In the genomic region with DNA sequence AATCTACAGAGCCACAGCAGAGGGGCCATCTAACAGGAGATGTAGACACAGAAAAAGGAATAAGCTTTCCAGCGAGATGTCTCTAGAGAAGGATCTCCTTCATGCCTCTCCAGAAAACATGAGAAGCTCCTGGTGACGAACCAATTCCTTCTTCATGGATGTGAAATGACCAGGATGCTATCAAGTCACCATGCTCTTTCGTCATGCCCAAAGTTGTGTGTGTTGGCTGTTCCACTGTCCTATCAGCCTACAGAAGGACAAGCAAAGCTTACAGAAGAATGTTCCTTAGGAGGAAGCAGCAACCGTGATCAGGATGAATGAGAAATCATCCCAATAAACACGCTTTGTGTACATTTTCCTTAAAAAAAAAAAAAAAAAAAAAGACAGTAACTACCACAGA, we compare ENCODE assay signal across 20 cellular contexts. TPM values are rescaled to one million over a fixed set of nuclear protein-coding genes. Genes with fewer than 3 reads are reported as not detected.
DNase-seq lines count a peak whose midpoint lies in the region; ATAC-seq, FAIRE-seq and TF ChIP-seq lines count a peak whose summit lies in the region.
"Had no signal": no experiment of that assay in that cellular context is flagged by ENCODE, and none has a peak within 500 bp of the region (broad histone marks: within the 10 kb centered on the region; RNA-seq: fewer than 3 reads in every experiment).

No MANE protein-coding gene starts in this region.

- no peak overlapping the region for H3K27ac Mint-ChIP-seq in Caco-2 (ENCODE audit: unreplicated experiment)
- no peak overlapping the region for H3K27ac Mint-ChIP-seq in natural killer cell treated with Interleukin-12 subunit alpha and Interleukin-12 subunit beta and Interleukin-15 and Interleukin-18, amount 100 ng/mL, for 72 hours
- H3K27ac Mint-ChIP-seq: CD14-positive monocyte, GM23338 had no signal

- TF ChIP-seq CTCF in Caco-2 (IDR thresholded peaks at IDR 0.05; ENCODE audit: insufficient read depth in 1 of 2, low read depth in 1 of 2, low read length in 1 of 2, severe bottlenecking in 1 of 2, unreplicated experiment in 1 of 2) (no peak), IMR-90 (conservative IDR thresholded peaks at IDR 0.05; ENCODE audit: low read depth, low read length) (no peak), osteoblast (IDR thresholded peaks at IDR 0.05; ENCODE audit: extremely low read depth, low read depth, low read length) (no peak)

- no peaks in the 10 kb centered on the region for H3K4me1 Mint-ChIP-seq in Caco-2 (ENCODE audit: low read depth, unreplicated experiment)
- no peaks in the 10 kb centered on the region for H3K4me1 Mint-ChIP-seq in natural killer cell treated with Interleukin-12 subunit alpha and Interleukin-12 subunit beta and Interleukin-15 and Interleukin-18, amount 100 ng/mL, for 72 hours (ENCODE audit: low read depth in 2 of 2)

- no peaks in the 10 kb centered on the region for H3K79me2 ChIP-seq in osteoblast (ENCODE audit: insufficient read depth, low read length)

- no peak overlapping the region for H3K4me3 Mint-ChIP-seq in Caco-2 (ENCODE audit: unreplicated experiment)
- no peak overlapping the region for H3K4me3 Mint-ChIP-seq in natural killer cell treated with Interleukin-12 subunit alpha and Interleukin-12 subunit beta and Interleukin-15 and Interleukin-18, amount 100 ng/mL, for 72 hours
- H3K4me3 Mint-ChIP-seq: CD14-positive monocyte; CD4-positive, alpha-beta memory T cell; GM23338 had no signal

- no peaks in the 10 kb centered on the region for H3K27me3 Mint-ChIP-seq in Caco-2 (ENCODE audit: insufficient read depth, unreplicated experiment)
- H3K27me3 Mint-ChIP-seq in natural killer cell treated with Interleukin-12 subunit alpha and Interleukin-12 subunit beta and Interleukin-15 and Interleukin-18, amount 100 ng/mL, for 72 hours, result peaks cover 9 to 16% of the 10 kb centered on the region in 2 donors

- H2AK5ac ChIP-seq in IMR-90 (ENCODE audit: low read depth, low read length), result no peak overlapping the region

- no peak overlapping the region for H3K14ac ChIP-seq in IMR-90 (replicated peaks; ENCODE audit: low read depth, low read length)

- H3K9me3 ChIP-seq in Caco-2 (no peaks in the 10 kb centered on the region), IMR-90 (ENCODE audit: control insufficient read depth, insufficient read depth, low read length) (no peaks in the 10 kb centered on the region), osteoblast (ENCODE audit: low read depth, low read length) (no peaks in the 10 kb centered on the region)
- H3K9me3 ChIP-seq: BLaER1, HAP-1 had no signal

- DNase-seq in Caco-2 (no peak), IMR-90 (no peak), fibroblast of gingiva (ENCODE audit: low read depth) (peak; percentile 53), osteoblast (ENCODE audit: insufficient read length, low spot score, missing footprints) (peak; percentile 72), HTR-8/SVneo (ENCODE audit: insufficient read length, low spot score) (no peak), left cardiac atrium (no peak)
- no peak for DNase-seq in natural killer cell treated with Interleukin-12 subunit alpha and Interleukin-12 subunit beta and Interleukin-15 and Interleukin-18, amount 100 ng/mL, for 72 hours (ENCODE audit: low spot score)
- DNase-seq: Calu3; CD4-positive, alpha-beta memory T cell; DMS53; DND-41; EL had no signal

- H3K27me3 ChIP-seq in Caco-2 (replicated peaks; ENCODE audit: control insufficient read depth, insufficient read depth, low read length), result no peaks in the 10 kb centered on the region
- no peaks in the 10 kb centered on the region for H3K27me3 ChIP-seq in IMR-90 (ENCODE audit: control insufficient read depth, insufficient read depth, low read length)
- no peaks in the 10 kb centered on the region for H3K27me3 ChIP-seq in osteoblast (ENCODE audit: insufficient read depth, low read length)
- H3K27me3 ChIP-seq: BLaER1 had no signal

- H3K18ac ChIP-seq in IMR-90 (ENCODE audit: low read depth, low read length), result no peak overlapping the region

- H3K56ac ChIP-seq in IMR-90 (ENCODE audit: extremely low read depth, insufficient read depth, low read length), result no peak overlapping the region

- H2AFZ ChIP-seq in IMR-90 (replicated peaks; ENCODE audit: low read length, poor library complexity) (no peak overlapping the region), osteoblast (ENCODE audit: low read length) (peak overlapping the region; percentile 57)
- H2AFZ ChIP-seq: GM23338 had no signal

- POLR2A ChIA-PET in Caco-2 (lab: Charles Lee), result interaction anchor here (0.5 kb wide), 1 partner anchor 49 kb away, joined by 3 read pairs; no protein-coding TSS in a partner anchor
- POLR2A ChIA-PET in IMR-90 (lab: Charles Lee; ENCODE audit: unreplicated experiment), result no interaction called here

- H3K9ac ChIP-seq in IMR-90 (ENCODE audit: low read depth, low read length), result no peak overlapping the region
- H3K9ac ChIP-seq: BLaER1 had no signal

- no peak overlapping the region for H4K91ac ChIP-seq in IMR-90 (ENCODE audit: insufficient read depth, low read depth, low read length)

- no peaks in the 10 kb centered on the region for H3K9me3 Mint-ChIP-seq in Caco-2 (ENCODE audit: unreplicated experiment)
- no peaks in the 10 kb centered on the region for H3K9me3 Mint-ChIP-seq in natural killer cell treated with Interleukin-12 subunit alpha and Interleukin-12 subunit beta and Interleukin-15 and Interleukin-18, amount 100 ng/mL, for 72 hours
- H3K9me3 Mint-ChIP-seq: CD4-positive, alpha-beta memory T cell; GM23338 had no signal

- H3K4ac ChIP-seq in IMR-90 (ENCODE audit: low read depth, low read length), result no peak overlapping the region

- H3K79me1 ChIP-seq in IMR-90 (ENCODE audit: low read depth in 1 of 2, low read length in 2 of 2), result 0 out of 4 replicates have a peak, but pooled peaks cover 0 to 3% of the 10 kb centered on the region in 2 experiments

- no peak overlapping the region for H3K23ac ChIP-seq in IMR-90 (ENCODE audit: low read depth, low read length)

- in situ Hi-C loops in IMR-90 (cut with MboI; ENCODE audit: low sequenced_read_pairs), result no loop called here

- H3K36me3 ChIP-seq in Caco-2 (ENCODE audit: control insufficient read depth, insufficient read depth, low read length) (no peaks in the 10 kb centered on the region), IMR-90 (ENCODE audit: control insufficient read depth, insufficient read depth, low read length) (peaks cover 2% of the 10 kb centered on the region; the same call in 1 of the 2 replicates), osteoblast (ENCODE audit: insufficient read depth, low read length) (no peaks in the 10 kb centered on the region)
- H3K36me3 ChIP-seq: BLaER1 had no signal

- intact Hi-C loops in Caco-2 (cut with micrococcal nuclease; ENCODE audit: unreplicated experiment), result no loop called here
- intact Hi-C loops in IMR-90 (cut with micrococcal nuclease), result loop anchor here (5.0 kb wide), 1 partner anchor 262 kb away; no protein-coding TSS in a partner anchor
- intact Hi-C loops in left cardiac atrium (cut with DNase I), result loop anchor here (5.0 kb wide), 2 partner anchors 188 to 203 kb away; no protein-coding TSS in a partner anchor

- FAIRE-seq in HTR-8/SVneo (lab: Jason Lieb, UNC), result no peak
- FAIRE-seq: G401.6, GM12891, GM19239 had no signal

- H3K4me3 ChIP-seq in Caco-2 (ENCODE audit: low read depth, low read length) (no peak overlapping the region), IMR-90 (ENCODE audit: insufficient read depth, low read depth, low read length) (no peak overlapping the region), osteoblast (ENCODE audit: insufficient read depth, low read length) (no peak overlapping the region)
- H3K4me3 ChIP-seq: BLaER1, GM23338, HAP-1 had no signal

- H3K27ac ChIP-seq in IMR-90 (ENCODE audit: insufficient read depth, low read length) (no peak overlapping the region), osteoblast (ENCODE audit: low read depth, low read length) (no peak overlapping the region)
- H3K27ac ChIP-seq: 22Rv1, BLaER1 had no signal

- no peak overlapping the region for H2AK9ac ChIP-seq in IMR-90 (replicated peaks; ENCODE audit: low read depth, low read length, poor library complexity)

- H3K4me2 ChIP-seq in IMR-90 (ENCODE audit: low read depth, low read length) (no peak overlapping the region), osteoblast (ENCODE audit: insufficient read depth, low read length) (peak overlapping the region; percentile 53)
- H3K4me2 ChIP-seq: BLaER1, GM23338 had no signal

- no peak overlapping the region for H4K8ac ChIP-seq in IMR-90 (ENCODE audit: low read depth in 2 of 2, low read length in 2 of 2)

- no peaks in the 10 kb centered on the region for H4K20me1 ChIP-seq in IMR-90 (ENCODE audit: insufficient read depth, low read length)
- H4K20me1 ChIP-seq in osteoblast (ENCODE audit: insufficient read depth, low read length), result no peaks in the 10 kb centered on the region
- H4K20me1 ChIP-seq: BLaER1 had no signal

- TF ChIP-seq POLR2A in IMR-90 (IDR thresholded peaks at IDR 0.05; ENCODE audit: low read depth, low read length), result no peak

- dilution Hi-C loops in IMR-90 (cut with HindIII; ENCODE audit: low sequenced_read_pairs, unreplicated experiment), result loop anchor here (10.0 kb wide), 1 partner anchor 196 kb away; no protein-coding TSS in a partner anchor

- WGBS in IMR-90 (ENCODE audit: extremely low coverage in 2 of 2, insufficient read length in 1 of 2), 2 experiments, result no CpG with 5 or more reads among the region's 5 CpGs

- TF ChIP-seq RAD21 in IMR-90 (IDR thresholded peaks at IDR 0.05; ENCODE audit: low read length), result no peak

- H2BK20ac ChIP-seq in IMR-90 (ENCODE audit: low read depth, low read length), result no peak overlapping the region

- peak overlapping the region; percentile 26; the same call in 1 of the 2 replicates for H2BK120ac ChIP-seq in IMR-90 (ENCODE audit: low read depth, low read length)

- BruUV-seq in Caco-2 (replicated peaks; lab: Mats Ljungman, UMichigan) (TSS peak; percentile 3), IMR-90 (replicated peaks; lab: Mats Ljungman, UMichigan) (no TSS peak)

- ATAC-seq in IMR-90 (ENCODE audit: low read depth), result no peak
- ATAC-seq in left cardiac atrium, result no peak
- ATAC-seq in natural killer cell treated with Interleukin-12 subunit alpha and Interleukin-12 subunit beta and Interleukin-15 and Interleukin-18, amount 100 ng/mL, for 72 hours, result no peak
- ATAC-seq: GM23338 had no signal

- H3K4me1 ChIP-seq in Caco-2, result 0 out of 2 replicates have a peak, but pooled peaks cover 3% of the 10 kb centered on the region
- H3K4me1 ChIP-seq in IMR-90 (ENCODE audit: control insufficient read depth, insufficient read depth, low read length), result peaks cover 7% of the 10 kb centered on the region
- H3K4me1 ChIP-seq in osteoblast (ENCODE audit: insufficient read depth, low read length), result peaks cover 9% of the 10 kb centered on the region
- H3K4me1 ChIP-seq: BLaER1, HAP-1 had no signal

- CTCF ChIA-PET in Caco-2 (lab: Charles Lee), result interaction anchor here (0.7 kb wide), 2 partner anchors 79 to 189 kb away, joined by 3 to 12 read pairs; no protein-coding TSS in a partner anchor
- CTCF ChIA-PET in IMR-90 (lab: Yijun Ruan, JAX), result interaction anchor here (0.9 to 2.9 kb wide), 3 partner anchors 10 to 202 kb away, joined by 3 to 13 read pairs (median 4); no protein-coding TSS in a partner anchor

- H2BK15ac ChIP-seq in IMR-90 (ENCODE audit: low read depth, low read length), result no peak overlapping the region

- peaks cover 28% of the 10 kb centered on the region for H3K36me3 Mint-ChIP-seq in Caco-2 (ENCODE audit: insufficient read depth, unreplicated experiment)
- no peaks in the 10 kb centered on the region for H3K36me3 Mint-ChIP-seq in natural killer cell treated with Interleukin-12 subunit alpha and Interleukin-12 subunit beta and Interleukin-15 and Interleukin-18, amount 100 ng/mL, for 72 hours
- H3K36me3 Mint-ChIP-seq: CD14-positive monocyte; CD4-positive, alpha-beta memory T cell had no signal

- H4K5ac ChIP-seq in IMR-90 (ENCODE audit: low read depth, low read length), result no peak overlapping the region

- H2BK5ac ChIP-seq in IMR-90 (ENCODE audit: low read depth, low read length, poor library complexity, severe bottlenecking), result no peak overlapping the region

- H3K9me1 ChIP-seq in IMR-90 (ENCODE audit: insufficient read depth, low read length), result peaks cover 11% of the 10 kb centered on the region

RNA-seq across cellular contexts. Expression of gene ALDH7A1, which starts 54.4 kb away (rescaled TPM):
- total RNA-seq in Caco-2 (2022) (192 and 204 TPM in 2 replicates), IMR-90 (2012; rRNA removed) (40.9 and 43.9 TPM in 2 replicates), osteoblast (39.1 and 50.4 TPM in 2 replicates), left cardiac atrium (10 to 100 TPM; 24.7 to 25.2 TPM)
- 54.9 and 62.2 TPM in 2 replicates for polyA plus RNA-seq in IMR-90 (2012; rRNA removed)
- 20.6 and 38.1 TPM in 2 replicates for polyA plus RNA-seq in IMR-90 (2012; cell fraction: cytosol; rRNA removed)
- 5.9 and 36.0 TPM in 2 replicates for polyA plus RNA-seq in IMR-90 (2012; cell fraction: nucleus; rRNA removed; ENCODE audit: low replicate concordance)
- 1 to 10 TPM in 1 of 2 donors, under 1 TPM in 1; 0.81 to 1.2 TPM for total RNA-seq in natural killer cell treated with Interleukin-12 subunit alpha and Interleukin-12 subunit beta and Interleukin-15 and Interleukin-18, amount 100 ng/mL, for 72 hours

Comparison
In these comparisons a context has a peak if more than half of its experiments do, and no peak if none do; other contexts are left out.
1. DNase-seq: peak in fibroblast of gingiva (single experiment) and osteoblast (single experiment); none in Caco-2 (0 of 2), IMR-90 (single experiment), HTR-8/SVneo (single experiment), left cardiac atrium (single experiment) and natural killer cell treated with Interleukin-12 subunit alpha and Interleukin-12 subunit beta and Interleukin-15 and Interleukin-18, amount 100 ng/mL, for 72 hours (single experiment).
2. RNA of gene ALDH7A1, which starts 54.4 kb away (total RNA-seq): 192 to 204 TPM in Caco-2, 40.9 to 43.9 TPM in IMR-90, 39.1 to 50.4 TPM in osteoblast and 24.7 to 25.2 TPM in left cardiac atrium; 0.81 to 1.2 TPM in natural killer cell treated with Interleukin-12 subunit alpha and Interleukin-12 subunit beta and Interleukin-15 and Interleukin-18, amount 100 ng/mL, for 72 hours; every median in the first group is over 10 times any median in the second.